Comparison of ENCODE assay signal across 19 cellular contexts in the genomic region with DNA sequence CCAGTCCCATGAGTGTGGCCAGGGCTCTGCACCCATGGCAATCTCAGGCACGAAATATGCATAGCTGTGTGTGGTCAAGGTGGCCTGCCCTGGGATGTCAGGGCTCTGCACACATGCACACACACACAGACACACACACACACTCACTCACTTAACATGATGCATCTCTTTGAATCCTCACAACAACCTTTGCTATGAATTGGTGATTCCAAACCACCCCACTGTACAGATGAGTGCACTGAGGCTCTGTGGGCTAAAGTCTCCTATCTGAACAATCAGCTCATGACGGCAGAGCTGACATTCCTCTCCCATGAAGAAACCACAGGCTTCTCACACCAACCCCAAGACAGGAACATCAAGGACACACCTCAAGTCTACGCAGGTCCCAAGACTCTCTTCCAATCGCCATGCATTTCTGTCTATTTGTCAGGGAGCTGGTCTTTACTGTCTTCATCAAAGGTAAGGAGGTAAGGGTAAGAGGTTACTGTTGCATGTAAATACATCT.
DNase-seq lines count a peak whose midpoint lies in the region; ATAC-seq lines count a peak whose summit lies in the region.
"Had no signal": no experiment of that assay in that cellular context is flagged by ENCODE, and none has a peak within 500 bp of the region (broad histone marks: within the 10 kb centered on the region; RNA-seq: fewer than 3 reads in every experiment).

No MANE protein-coding gene starts in this region.

- peaks cover 23% of the 10 kb centered on the region for H3K4me1 Mint-ChIP-seq in activated CD4-positive, alpha-beta T cell treated with anti-CD3 and anti-CD28 coated beads, Interleukin-2, amount 10 ng/mL, durations not matched to agents 24 days and 14 days
- H3K4me1 Mint-ChIP-seq in activated T-helper 17 cell treated with anti-CD3 and anti-CD28 coated beads, Interleukin-2, amount 50 U/mL, for 72 hours: peaks cover 7% of the 10 kb centered on the region

- peak; percentile 19 for ATAC-seq in activated T-helper 17 cell treated with anti-CD3 and anti-CD28 coated beads, Interleukin-2, amount 50 U/mL, for 72 hours (replicated peaks)
- ATAC-seq in stimulated activated naive CD8-positive, alpha-beta T cell treated with anti-CD3 and anti-CD28 coated beads, Interleukin-15, Interleukin-2, amounts not matched to agents 100 U/mL and 50 U/mL, for 24 hours: peak; percentile 21
- ATAC-seq in HG03135 (IDR thresholded peaks at IDR 0.05; ENCODE audit: unreplicated experiment): no peak
- ATAC-seq: K562 had no signal

- no peak overlapping the region for H3K4me3 Mint-ChIP-seq in activated CD4-positive, alpha-beta T cell treated with anti-CD3 and anti-CD28 coated beads, Interleukin-2, amount 10 ng/mL, durations not matched to agents 24 days and 14 days
- H3K4me3 Mint-ChIP-seq in activated T-helper 17 cell treated with anti-CD3 and anti-CD28 coated beads, Interleukin-2, amount 50 U/mL, for 72 hours: no peak overlapping the region
- H3K4me3 Mint-ChIP-seq: CD14-positive monocyte had no signal

- no peaks in the 10 kb centered on the region for H3K9me3 Mint-ChIP-seq in activated CD4-positive, alpha-beta T cell treated with anti-CD3 and anti-CD28 coated beads, Interleukin-2, amount 10 ng/mL, durations not matched to agents 24 days and 14 days
- H3K9me3 Mint-ChIP-seq in activated T-helper 17 cell treated with anti-CD3 and anti-CD28 coated beads, Interleukin-2, amount 50 U/mL, for 72 hours: no peaks in the 10 kb centered on the region

- H3K27me3 Mint-ChIP-seq in activated CD4-positive, alpha-beta T cell treated with anti-CD3 and anti-CD28 coated beads, Interleukin-2, amount 10 ng/mL, durations not matched to agents 24 days and 14 days: no peaks in the 10 kb centered on the region
- peaks cover 5% of the 10 kb centered on the region for H3K27me3 Mint-ChIP-seq in activated T-helper 17 cell treated with anti-CD3 and anti-CD28 coated beads, Interleukin-2, amount 50 U/mL, for 72 hours

- DNase-seq in activated CD4-positive, alpha-beta T cell treated with anti-CD3 and anti-CD28 coated beads, Interleukin-2, amount 10 ng/mL, durations not matched to agents 24 days and 14 days: no peak
- DNase-seq in activated CD4-positive, alpha-beta T cell treated with anti-CD3 and anti-CD28 coated beads for 4 hours: no peak
- DNase-seq in iris pigment epithelial cell (ENCODE audit: low read depth) (peak; percentile 36), NCI-H69 (lab: John Stamatoyannopoulos, UW) (no peak)
- DNase-seq in stimulated activated naive CD8-positive, alpha-beta T cell treated with anti-CD3 and anti-CD28 coated beads, Interleukin-15, Interleukin-2, amounts not matched to agents 100 U/mL and 50 U/mL, for 24 hours: no peak
- no peak for DNase-seq in stimulated activated CD4-positive, alpha-beta T cell treated with anti-CD3 and anti-CD28 coated beads, Interleukin-2, amount 100 ng/mL, for 24 hours
- DNase-seq: DMS 273 treated with DMSO at 0.1 percent for 48 hours, GF-D8, GM23248, HCEC 1CT, NCI-H1105 treated with DMSO at 0.1 percent for 48 hours, NCI-H1694 treated with DMSO at 0.1 percent for 48 hours, NCI-H510A, NCI-H774, SHP77 had no signal

- peak overlapping the region; percentile 26 for H3K27ac Mint-ChIP-seq in activated CD4-positive, alpha-beta T cell treated with anti-CD3 and anti-CD28 coated beads, Interleukin-2, amount 10 ng/mL, durations not matched to agents 24 days and 14 days
- H3K27ac Mint-ChIP-seq in activated T-helper 17 cell treated with anti-CD3 and anti-CD28 coated beads, Interleukin-2, amount 50 U/mL, for 72 hours: peak overlapping the region; percentile 71

- intact Hi-C loops in activated CD4-positive, alpha-beta T cell treated with anti-CD3 and anti-CD28 coated beads, Interleukin-2, amount 10 ng/mL, durations not matched to agents 24 days and 14 days (cut with micrococcal nuclease): no loop called here

- no peaks in the 10 kb centered on the region for H3K36me3 Mint-ChIP-seq in activated CD4-positive, alpha-beta T cell treated with anti-CD3 and anti-CD28 coated beads, Interleukin-2, amount 10 ng/mL, durations not matched to agents 24 days and 14 days (ENCODE audit: low read depth)
- H3K36me3 Mint-ChIP-seq in activated T-helper 17 cell treated with anti-CD3 and anti-CD28 coated beads, Interleukin-2, amount 50 U/mL, for 72 hours (ENCODE audit: low read depth): no peaks in the 10 kb centered on the region
- H3K36me3 Mint-ChIP-seq: CD14-positive monocyte had no signal
